In the genomic region with DNA sequence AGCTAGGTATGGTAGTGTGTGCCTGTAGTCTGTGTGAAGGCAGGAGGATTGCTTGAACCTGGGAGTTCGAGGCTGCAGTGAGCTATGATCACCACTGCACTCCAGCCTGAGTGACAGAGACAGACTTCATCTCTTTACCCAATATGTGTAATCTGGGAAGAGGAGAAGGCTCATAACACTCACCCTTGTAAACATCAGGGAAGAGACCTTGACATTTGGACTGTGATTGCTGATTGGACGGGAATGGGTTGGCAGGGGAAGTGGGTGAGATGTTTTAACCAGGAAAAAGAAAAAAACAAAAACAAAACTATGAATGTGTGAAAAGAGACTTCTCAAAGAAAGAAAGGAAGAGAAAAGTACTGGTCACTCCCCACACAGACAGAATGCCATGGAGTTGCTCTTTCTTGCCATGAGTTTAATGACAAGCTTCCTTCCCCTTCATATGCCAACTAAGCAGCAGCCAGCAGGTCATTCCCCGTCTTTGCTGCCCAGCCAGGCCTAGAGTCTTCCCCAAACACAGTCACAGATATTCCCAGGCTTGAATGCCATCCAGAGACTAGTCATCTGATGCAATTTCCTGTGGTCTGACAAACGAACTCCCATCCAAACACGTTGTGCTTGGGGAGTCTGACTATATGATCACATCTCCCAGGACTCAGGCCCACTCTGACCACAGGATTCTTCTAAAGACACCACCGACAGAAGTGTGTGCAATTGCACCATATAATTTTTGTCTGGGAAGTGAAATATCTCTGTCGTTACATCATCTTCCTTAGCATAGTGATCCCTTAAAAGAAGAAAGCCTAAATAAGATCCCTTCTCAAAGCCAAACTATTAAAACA, we compare ENCODE assay signal across 1 cellular context.
TF ChIP-seq lines count a peak whose summit lies in the region.

No MANE protein-coding gene starts in this region.

TF ChIP-seq in HepG2, 621 proteins besides CTCF, POLR2A, EP300 and RAD21 (continued from another document):
- TF ChIP-seq SOX6 (IDR thresholded peaks at IDR 0.05), result no peak
- TF ChIP-seq SOX6 (CRISPR knock-in tag; IDR thresholded peaks at IDR 0.05), result peak; percentile 56
- no peak for TF ChIP-seq HCFC1 (IDR thresholded peaks at IDR 0.05; ENCODE audit: low read depth, low read length)
- TF ChIP-seq YEATS4 (CRISPR knock-in tag; IDR thresholded peaks at IDR 0.05; ENCODE audit: borderline replicate concordance), result no peak; the same call in none of the 2 replicates
- TF ChIP-seq GMEB1 (CRISPR knock-in tag; IDR thresholded peaks at IDR 0.05; ENCODE audit: borderline replicate concordance), result 0 out of 2 replicates have a peak, but pooled peaks have one; percentile 30
- TF ChIP-seq ZNF768 (CRISPR knock-in tag; IDR thresholded peaks at IDR 0.05), result no peak
- no peak for TF ChIP-seq ZNF788 (CRISPR knock-in tag; IDR thresholded peaks at IDR 0.05; ENCODE audit: borderline replicate concordance)
- no peak for TF ChIP-seq ZNF180 (CRISPR knock-in tag; IDR thresholded peaks at IDR 0.05; ENCODE audit: borderline replicate concordance, low read depth)
- TF ChIP-seq ZNF747 (CRISPR knock-in tag; IDR thresholded peaks at IDR 0.05; ENCODE audit: borderline replicate concordance), result no peak
- 0 out of 2 replicates have a peak, but pooled peaks have one; percentile 36 for TF ChIP-seq KAT7 (CRISPR knock-in tag; IDR thresholded peaks at IDR 0.05; ENCODE audit: borderline replicate concordance)
- TF ChIP-seq TEAD3 (CRISPR knock-in tag; optimal IDR thresholded peaks at IDR 0.05; ENCODE audit: borderline replicate concordance), result peak; percentile 42
- 0 out of 2 replicates have a peak, but pooled peaks have one; percentile 29 for TF ChIP-seq WIZ (CRISPR knock-in tag; IDR thresholded peaks at IDR 0.05)
- peak; percentile 53; the same call in 1 of the 2 replicates for TF ChIP-seq NFYC (CRISPR knock-in tag; IDR thresholded peaks at IDR 0.05)
- peak; percentile 57 for TF ChIP-seq ZFX (CRISPR knock-in tag; IDR thresholded peaks at IDR 0.05; ENCODE audit: low read depth)
- TF ChIP-seq ZNF543 (CRISPR knock-in tag; IDR thresholded peaks at IDR 0.05), result peak; percentile 24; the same call in 1 of the 2 replicates
- peak; percentile 53; the same call in 1 of the 2 replicates for TF ChIP-seq HDAC1 (CRISPR knock-in tag; IDR thresholded peaks at IDR 0.05)
TF ChIP-seq in HepG2: peak in this region for 90.
